13 cellular contexts compared by ENCODE assay signal in the genomic region with DNA sequence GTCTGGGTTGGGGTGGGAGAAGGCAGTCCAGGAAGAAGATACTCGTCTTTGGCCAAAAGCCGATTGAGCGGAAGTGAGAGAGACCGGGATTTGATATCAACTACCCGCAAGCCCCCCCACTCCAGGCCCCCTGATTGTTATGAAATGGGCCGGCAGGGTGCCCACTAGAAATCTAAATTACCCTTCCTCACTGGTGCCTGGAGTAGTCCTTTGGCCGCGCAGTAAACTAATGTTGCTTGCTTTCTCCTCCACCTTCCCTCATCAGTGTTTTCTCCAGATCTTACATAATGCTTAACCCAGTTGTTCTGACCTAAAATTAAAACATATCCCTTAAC.
A peak's percentile ranks its signal among the peaks of the same experiment; 100 is the strongest.
DNase-seq lines count a peak whose midpoint lies in the region; ATAC-seq and TF ChIP-seq lines count a peak whose summit lies in the region.
"Had no signal": no experiment of that assay in that cellular context is flagged by ENCODE, and none has a peak within 500 bp of the region (broad histone marks: within the 10 kb centered on the region; RNA-seq: fewer than 3 reads in every experiment).

No MANE protein-coding gene starts in this region.

- H3K27ac Mint-ChIP-seq in IgD-negative memory B cell (no peak overlapping the region), immature natural killer cell (no peak overlapping the region)
- H3K27ac Mint-ChIP-seq in stimulated activated memory B cell treated with anti-CD40 and anti-IgM and Interleukin-4, amounts not matched to agents 10 μg/mL and 1 μg/mL and 100 μg/mL, for 72 hours: no peak overlapping the region

- POLR2A ChIA-PET in PC-9 (lab: Charles Lee; ENCODE audit: unreplicated experiment): no interaction called here

- no TSS peak for BruUV-seq in PC-9 (replicated peaks; lab: Mats Ljungman, UMichigan)

- TF ChIP-seq CTCF in colonic mucosa (IDR thresholded peaks at IDR 0.05): no peak
- TF ChIP-seq CTCF in PC-9 (conservative IDR thresholded peaks at IDR 0.05): no peak

- H3K36me3 Mint-ChIP-seq in IgD-negative memory B cell (no peaks in the 10 kb centered on the region), immature natural killer cell (no peaks in the 10 kb centered on the region)
- H3K36me3 Mint-ChIP-seq in stimulated activated memory B cell treated with anti-CD40 and anti-IgM and Interleukin-4, amounts not matched to agents 10 μg/mL and 1 μg/mL and 100 μg/mL, for 72 hours: no peaks in the 10 kb centered on the region

- no peaks in the 10 kb centered on the region; the same call in 1 of the 2 replicates for H4K20me1 ChIP-seq in PC-9 (ENCODE audit: insufficient read depth)

- H3K4me3 ChIP-seq in colonic mucosa: peak overlapping the region; percentile 11
- H3K4me3 ChIP-seq in PC-9: no peak overlapping the region

- H3K4me1 Mint-ChIP-seq in IgD-negative memory B cell (peaks cover 13 to 21% (median 14%) of the 10 kb centered on the region in 3 donors), immature natural killer cell (peaks cover 19 to 25% of the 10 kb centered on the region in 2 donors)
- peaks cover 21% of the 10 kb centered on the region for H3K4me1 Mint-ChIP-seq in stimulated activated memory B cell treated with anti-CD40 and anti-IgM and Interleukin-4, amounts not matched to agents 10 μg/mL and 1 μg/mL and 100 μg/mL, for 72 hours

- CTCF ChIA-PET in PC-9 (lab: Charles Lee): no interaction called here

- H3K36me3 ChIP-seq in colonic mucosa: no peaks in the 10 kb centered on the region
- H3K36me3 ChIP-seq in PC-9 (ENCODE audit: low read depth): no peaks in the 10 kb centered on the region

- no peak overlapping the region for H2AFZ ChIP-seq in PC-9

- H3K9me3 Mint-ChIP-seq in IgD-negative memory B cell (peaks cover 0 to 12% (median 0%) of the 10 kb centered on the region in 3 donors), immature natural killer cell (peaks cover 0 to 2% (median 0%) of the 10 kb centered on the region in 6 donors)
- H3K9me3 Mint-ChIP-seq in stimulated activated memory B cell treated with anti-CD40 and anti-IgM and Interleukin-4, amounts not matched to agents 10 μg/mL and 1 μg/mL and 100 μg/mL, for 72 hours: no peaks in the 10 kb centered on the region

- H3K27ac ChIP-seq in colonic mucosa: no peak overlapping the region
- H3K27ac ChIP-seq in PC-9: no peak overlapping the region
- H3K27ac ChIP-seq: skin epidermis, VCaP had no signal

- peaks cover 3% of the 10 kb centered on the region for H3K4me1 ChIP-seq in colonic mucosa
- no peaks in the 10 kb centered on the region for H3K4me1 ChIP-seq in PC-9 (replicated peaks; ENCODE audit: insufficient read depth)

- peaks cover 48% of the 10 kb centered on the region for H3K27me3 ChIP-seq in colonic mucosa
- H3K27me3 ChIP-seq in PC-9 (ENCODE audit: insufficient read depth, low read depth): no peaks in the 10 kb centered on the region

- H3K9me3 ChIP-seq in colonic mucosa: no peaks in the 10 kb centered on the region
- no peaks in the 10 kb centered on the region; the same call in 1 of the 2 replicates for H3K9me3 ChIP-seq in PC-9 (ENCODE audit: insufficient read depth, low read depth)

- no peak overlapping the region for H3K9ac ChIP-seq in colonic mucosa (ENCODE audit: low read depth in 2 of 2, low read length in 2 of 2)

- peak overlapping the region; percentile 6 to 78 (median 27) for H3K4me3 Mint-ChIP-seq in IgD-negative memory B cell
- H3K4me3 Mint-ChIP-seq in immature natural killer cell: peak overlapping the region; percentile 49 to 59 (median 50)
- peak overlapping the region; percentile 23 for H3K4me3 Mint-ChIP-seq in stimulated activated memory B cell treated with anti-CD40 and anti-IgM and Interleukin-4, amounts not matched to agents 10 μg/mL and 1 μg/mL and 100 μg/mL, for 72 hours

- H3F3A ChIP-seq in PC-9 (ENCODE audit: insufficient read depth, low read depth): no peaks in the 10 kb centered on the region

- H3K27me3 Mint-ChIP-seq in IgD-negative memory B cell: peaks cover 85% of the 10 kb centered on the region
- H3K27me3 Mint-ChIP-seq in immature natural killer cell (ENCODE audit: low read depth in 3 of 3): peaks cover 49 to 52% (median 49%) of the 10 kb centered on the region in 3 donors
- peaks cover 100% of the 10 kb centered on the region for H3K27me3 Mint-ChIP-seq in stimulated activated memory B cell treated with anti-CD40 and anti-IgM and Interleukin-4, amounts not matched to agents 10 μg/mL and 1 μg/mL and 100 μg/mL, for 72 hours

- H3K79me2 ChIP-seq in PC-9 (ENCODE audit: low read depth): no peaks in the 10 kb centered on the region

- no peak for ATAC-seq in stimulated activated memory B cell treated with anti-CD40 and anti-IgM and Interleukin-4, amounts not matched to agents 10 μg/mL and 1 μg/mL and 100 μg/mL, for 72 hours

- DNase-seq in colonic mucosa (no peak), immature natural killer cell (no peak), OCI-M2 (lab: John Stamatoyannopoulos, UW; ENCODE audit: unreplicated experiment) (no peak), NCI-H2029 (lab: John Stamatoyannopoulos, UW) (no peak), PC-9 (no peak), KG1 (lab: John Stamatoyannopoulos, UW) (no peak)
- DNase-seq: activated effector memory CD4-positive, alpha-beta T cell treated with anti-CD3 and anti-CD28 coated beads, Interleukin-2, amount 50 U/mL, for 16 hours; DMS153; NCI-H2081 had no signal

- intact Hi-C loops in colonic mucosa (cut with DNase I): no loop called here
- intact Hi-C loops in PC-9 (cut with micrococcal nuclease; ENCODE audit: unreplicated experiment): no loop called here

- no peaks in the 10 kb centered on the region for H3K9me2 ChIP-seq in PC-9 (ENCODE audit: insufficient read depth)

- no peak overlapping the region for H3K4me2 ChIP-seq in PC-9
